In genomic region chr10:86255405-86256251, GRCh38 we compare ENCODE assay signal across 19 cellular contexts.
A peak's percentile ranks its signal among the peaks of the same experiment; 100 is the strongest.
DNase-seq lines count a peak whose midpoint lies in the region; FAIRE-seq and TF ChIP-seq lines count a peak whose summit lies in the region.
"Had no signal": no experiment of that assay in that cellular context is flagged by ENCODE, and none has a peak within 500 bp of the region (broad histone marks: within the 10 kb centered on the region; RNA-seq: fewer than 3 reads in every experiment).

No MANE protein-coding gene starts in this region.

- H2BK12ac ChIP-seq in neuronal stem cell (ENCODE audit: low read length): no peak overlapping the region

- H2AFZ ChIP-seq in astrocyte (ENCODE audit: low read depth, low read length): no peak overlapping the region
- no peak overlapping the region for H2AFZ ChIP-seq in neuronal stem cell (ENCODE audit: low read length)
- H2AFZ ChIP-seq: GM23248, PC-9 had no signal

- no peak overlapping the region for H2BK5ac ChIP-seq in neuronal stem cell (ENCODE audit: low read length)

- no peak for FAIRE-seq in astrocyte (lab: Jason Lieb, UNC)
- FAIRE-seq: GM12878, K562 had no signal

- TF ChIP-seq POLR2A in vagina (IDR thresholded peaks at IDR 0.05) (no peak), prostate gland (IDR thresholded peaks at IDR 0.05) (no peak)

- H3K9me3 ChIP-seq in astrocyte (ENCODE audit: insufficient read depth, low read depth, low read length): no peaks in the 10 kb centered on the region
- H3K9me3 ChIP-seq in neuronal stem cell (replicated peaks in 1 of 2; ENCODE audit: control insufficient read depth in 2 of 2, insufficient read depth in 1 of 2, low read depth in 1 of 2, low read length in 2 of 2): no peaks in the 10 kb centered on the region
- H3K9me3 ChIP-seq in vagina: no peaks in the 10 kb centered on the region
- H3K9me3 ChIP-seq in prostate gland: no peaks in the 10 kb centered on the region

- no peaks in the 10 kb centered on the region for H3K79me2 ChIP-seq in astrocyte (ENCODE audit: insufficient read depth, low read length)

- no peak for TF ChIP-seq CTCF in astrocyte (IDR thresholded peaks at IDR 0.05; ENCODE audit: insufficient read depth, low read depth, low read length)
- no peak for TF ChIP-seq CTCF in vagina (IDR thresholded peaks at IDR 0.05)
- TF ChIP-seq CTCF in prostate gland (IDR thresholded peaks at IDR 0.05): no peak

- peak overlapping the region; percentile 46 for H3K18ac ChIP-seq in neuronal stem cell (ENCODE audit: low read length)

- peak; percentile 8 for DNase-seq in activated effector memory CD4-positive, alpha-beta T cell treated with anti-CD3 and anti-CD28 coated beads, Interleukin-2, amount 50 U/mL, for 16 hours
- DNase-seq in activated effector memory CD4-positive, alpha-beta T cell treated with Interleukin-2 at 50 U/mL for 16 hours: no peak
- no peak for DNase-seq in astrocyte (ENCODE audit: low read depth)
- no peak for DNase-seq in neuronal stem cell (ENCODE audit: low spot score)
- peak; percentile 65 to 81 for DNase-seq in vagina (ENCODE audit: extremely low spot score in 2 of 2)
- no peak for DNase-seq in prostate gland (ENCODE audit: low spot score)
- no peak for DNase-seq in stimulated activated CD4-positive, alpha-beta T cell treated with anti-CD3 and anti-CD28 coated beads, Interleukin-2, amount 100 ng/mL, for 48 hours
- DNase-seq in NCI-H2227 treated with DMSO at 0.1 percent for 48 hours (lab: John Stamatoyannopoulos, UW): no peak
- DNase-seq: DMS 273 treated with DMSO at 0.1 percent for 48 hours, GDM1, GM23248, NCI-H1417 treated with DMSO at 0.1 percent for 48 hours, NCI-H2029 treated with DMSO at 0.1 percent for 48 hours, NCI-H510A, NCI-H82, PC-9 had no signal

- no peak overlapping the region for H3K4me2 ChIP-seq in astrocyte (ENCODE audit: low read length)
- H3K4me2 ChIP-seq in neuronal stem cell (ENCODE audit: insufficient read depth, low read length, poor library complexity, severe bottlenecking): no peak overlapping the region
- H3K4me2 ChIP-seq: PC-9 had no signal

- H2BK120ac ChIP-seq in neuronal stem cell (ENCODE audit: low read depth, low read length): peak overlapping the region; percentile 53

- H4K20me1 ChIP-seq in astrocyte (ENCODE audit: insufficient read depth, low read length): no peaks in the 10 kb centered on the region

- H3K27me3 ChIP-seq in astrocyte (ENCODE audit: insufficient read depth, low read length) (no peaks in the 10 kb centered on the region), neuronal stem cell (ENCODE audit: control insufficient read depth in 3 of 3, insufficient read depth in 3 of 3, low read depth in 1 of 3, low read length in 3 of 3) (no peaks in the 10 kb centered on the region), vagina (no peaks in the 10 kb centered on the region), prostate gland (replicated peaks; ENCODE audit: insufficient read depth) (no peaks in the 10 kb centered on the region)

- no peak overlapping the region for H3K27ac ChIP-seq in astrocyte (ENCODE audit: low read depth, low read length)
- no peak overlapping the region for H3K27ac ChIP-seq in neuronal stem cell (replicated peaks; ENCODE audit: low read length)
- no peak overlapping the region for H3K27ac ChIP-seq in vagina
- no peak overlapping the region for H3K27ac ChIP-seq in prostate gland
- H3K27ac ChIP-seq: C4-2B, GM23248, PC-9 had no signal

- H3K27me3 Mint-ChIP-seq in astrocyte (ENCODE audit: low read depth, unreplicated experiment): peaks cover 12% of the 10 kb centered on the region

- peak overlapping the region; percentile 62 for H3K27ac Mint-ChIP-seq in astrocyte (ENCODE audit: unreplicated experiment)

- H3K4me3 Mint-ChIP-seq in astrocyte (ENCODE audit: unreplicated experiment): no peak overlapping the region

- peak overlapping the region; percentile 62 for H2BK15ac ChIP-seq in neuronal stem cell (ENCODE audit: low read length)

- H3K79me1 ChIP-seq in neuronal stem cell (ENCODE audit: low read depth, low read length): no peaks in the 10 kb centered on the region

- peaks cover 4% of the 10 kb centered on the region for H3K4me1 Mint-ChIP-seq in astrocyte (ENCODE audit: low read depth, unreplicated experiment)

- H3K36me3 ChIP-seq in astrocyte (ENCODE audit: insufficient read depth, low read length) (no peaks in the 10 kb centered on the region), neuronal stem cell (replicated peaks in 1 of 2; ENCODE audit: control insufficient read depth in 2 of 2, insufficient read depth in 2 of 2, low read length in 2 of 2) (no peaks in the 10 kb centered on the region), vagina (no peaks in the 10 kb centered on the region), prostate gland (no peaks in the 10 kb centered on the region)

- peak overlapping the region; percentile 58 for H3K14ac ChIP-seq in neuronal stem cell (ENCODE audit: low read length)

- peak overlapping the region; percentile 34 for H3K23ac ChIP-seq in neuronal stem cell (ENCODE audit: low read depth, low read length, poor library complexity)

- peaks cover 1% of the 10 kb centered on the region for H3K9me3 Mint-ChIP-seq in astrocyte (ENCODE audit: unreplicated experiment)

- no peaks in the 10 kb centered on the region for H3K4me1 ChIP-seq in astrocyte (ENCODE audit: insufficient read depth, low read length)
- peaks cover 0 to 12% of the 10 kb centered on the region in 2 donors for H3K4me1 ChIP-seq in neuronal stem cell (ENCODE audit: control insufficient read depth in 2 of 2, insufficient read depth in 1 of 2, low read depth in 1 of 2, low read length in 2 of 2)
- no peaks in the 10 kb centered on the region for H3K4me1 ChIP-seq in vagina
- H3K4me1 ChIP-seq in prostate gland (replicated peaks): no peaks in the 10 kb centered on the region

- WGBS in neuronal stem cell (ENCODE audit: extremely low coverage in 2 of 2, insufficient read length in 2 of 2, insufficient replicate concordance in 1 of 2), 2 donors: no CpG with 5 or more reads among the region's 14 CpGs
- WGBS in prostate gland: 85% methylated on average over 14 of the region's 14 CpGs

- intact Hi-C loops in vagina (cut with DNase I): no loop called here
- intact Hi-C loops in prostate gland (cut with DNase I): no loop called here

- no peak overlapping the region for H4K8ac ChIP-seq in neuronal stem cell (ENCODE audit: low read depth, low read length)

- H3K4ac ChIP-seq in neuronal stem cell (ENCODE audit: low read length): no peak overlapping the region

- no peak overlapping the region for H4K91ac ChIP-seq in neuronal stem cell (ENCODE audit: low read depth, low read length, poor library complexity)

- H3K4me3 ChIP-seq in astrocyte (ENCODE audit: insufficient read depth, low read depth, low read length) (no peak overlapping the region), neuronal stem cell (ENCODE audit: low read length in 2 of 2) (no peak overlapping the region), vagina (no peak overlapping the region), prostate gland (no peak overlapping the region)
- H3K4me3 ChIP-seq: GM12878, GM23248, K562, PC-9 had no signal

- H3K9ac ChIP-seq in astrocyte (ENCODE audit: low read length) (no peak overlapping the region), neuronal stem cell (ENCODE audit: low read depth, low read length, poor library complexity) (no peak overlapping the region)
- H3K9ac ChIP-seq: GM23248 had no signal

- H3K36me3 Mint-ChIP-seq in astrocyte (ENCODE audit: low read depth, unreplicated experiment): peaks cover 1% of the 10 kb centered on the region

- H2AK5ac ChIP-seq in neuronal stem cell (ENCODE audit: low read depth, low read length): peak overlapping the region; percentile 40

Comparison
In these comparisons a context has a peak if more than half of its experiments do, and no peak if none do; other contexts are left out.
1. DNase-seq: peak in activated effector memory CD4-positive, alpha-beta T cell treated with anti-CD3 and anti-CD28 coated beads, Interleukin-2, amount 50 U/mL, for 16 hours (single experiment) and vagina (2 of 2); none in activated effector memory CD4-positive, alpha-beta T cell treated with Interleukin-2 at 50 U/mL for 16 hours (single experiment), astrocyte (single experiment), neuronal stem cell (single experiment), prostate gland (single experiment), stimulated activated CD4-positive, alpha-beta T cell treated with anti-CD3 and anti-CD28 coated beads, Interleukin-2, amount 100 ng/mL, for 48 hours (0 of 2) and NCI-H2227 treated with DMSO at 0.1 percent for 48 hours (single experiment).